In the genomic region with DNA sequence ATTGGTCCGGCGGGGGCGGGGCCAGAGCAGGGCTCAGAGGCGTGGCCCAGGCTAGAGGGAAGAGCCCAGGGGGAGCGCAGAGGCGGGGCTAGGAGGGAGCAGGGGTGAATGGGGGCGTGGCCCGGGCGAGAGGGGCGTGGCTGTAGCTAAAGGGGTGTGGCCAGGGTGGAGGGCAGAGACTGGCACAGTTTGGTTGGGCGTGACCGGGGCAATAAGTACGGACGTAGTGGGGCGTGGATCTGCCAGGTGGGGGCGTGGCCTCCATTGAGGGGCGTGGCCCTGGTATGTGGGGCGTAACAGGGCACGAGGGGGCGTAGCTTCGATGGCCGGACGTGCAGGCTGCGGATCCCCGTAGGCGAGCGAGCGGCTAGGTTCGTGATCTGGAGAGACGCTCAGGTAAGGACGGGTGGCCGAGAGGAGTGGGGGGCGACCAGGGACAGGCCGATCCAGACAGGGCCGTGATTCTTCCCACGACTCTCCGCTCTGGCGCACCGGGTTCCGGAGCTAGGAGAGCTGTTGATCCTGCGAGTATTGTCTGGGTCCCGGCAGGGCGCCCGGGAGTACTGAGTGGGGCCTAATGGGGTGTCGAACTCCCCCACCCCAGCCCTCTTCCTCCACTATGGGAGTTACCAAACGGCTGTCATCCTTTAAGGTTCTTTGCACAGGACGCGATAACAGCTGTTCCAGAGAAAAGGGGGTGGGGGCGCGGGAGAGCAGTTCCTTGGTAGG, we compare ENCODE assay signal across 8 cellular contexts.
DNase-seq lines count a peak whose midpoint lies in the region; ATAC-seq and TF ChIP-seq lines count a peak whose summit lies in the region.

A gene with protein sequence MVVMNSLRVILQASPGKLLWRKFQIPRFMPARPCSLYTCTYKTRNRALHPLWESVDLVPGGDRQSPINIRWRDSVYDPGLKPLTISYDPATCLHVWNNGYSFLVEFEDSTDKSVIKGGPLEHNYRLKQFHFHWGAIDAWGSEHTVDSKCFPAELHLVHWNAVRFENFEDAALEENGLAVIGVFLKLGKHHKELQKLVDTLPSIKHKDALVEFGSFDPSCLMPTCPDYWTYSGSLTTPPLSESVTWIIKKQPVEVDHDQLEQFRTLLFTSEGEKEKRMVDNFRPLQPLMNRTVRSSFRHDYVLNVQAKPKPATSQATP (plus strand): TSS at position 314 of the 729 bp plus-strand sequence. CDS start 11,754 bp downstream, outside the sequence.

- TF ChIP-seq CTCF in GM10248 (IDR thresholded peaks at IDR 0.05; ENCODE audit: control extremely low read depth, extremely low read depth, low read depth, missing control alignments) = no peak

- POLR2A ChIA-PET in GM10248 (lab: Yijun Ruan, JAX) = interaction anchor here (0.5 to 0.6 kb wide), 2 partner anchors 21 to 1998 kb away, joined by 3 to 6 read pairs; no protein-coding TSS in a partner anchor

- ATAC-seq in HG02571 (IDR thresholded peaks at IDR 0.05; ENCODE audit: unreplicated experiment) = peak; percentile 96

- CTCF ChIA-PET in GM10248 (lab: Yijun Ruan, JAX) = interaction anchor here (0.9 to 1.3 kb wide), 3 partner anchors 10 to 300 kb away, joined by 3 read pairs; no protein-coding TSS in a partner anchor

- peak; percentile 92 for DNase-seq in GM10248 (ENCODE audit: extremely low spot score)
- DNase-seq in NCI-H1092 treated with DMSO at 0.1 percent for 48 hours (lab: John Stamatoyannopoulos, UW) = peak; percentile 60
- DNase-seq in activated CD4-positive, CD25-positive, alpha-beta regulatory T cell (lab: John Stamatoyannopoulos, UW) = peak; percentile 84 to 92 (median 86)
- peak; percentile 100 for DNase-seq in central memory CD4-positive, alpha-beta T cell
- DNase-seq in iris pigment epithelial cell (ENCODE audit: low read depth) = peak; percentile 91
- DNase-seq in stimulated activated CD4-positive, alpha-beta T cell treated with anti-CD3 and anti-CD28 coated beads, Interleukin-15, amount 100 ng/mL, for 1 hour (ENCODE audit: low read depth in 1 of 2, low spot score in 1 of 2) = peak; percentile 88 to 96
- DNase-seq in NCI-H2171 (lab: John Stamatoyannopoulos, UW) = no peak
